ENCODE assay signal across 16 cellular contexts in genomic region chr9:134297581-134297980, GRCh38. TPM values are rescaled to one million over a fixed set of nuclear protein-coding genes. Genes with fewer than 3 reads are reported as not detected.
DNase-seq lines count a peak whose midpoint lies in the region; ATAC-seq, FAIRE-seq and TF ChIP-seq lines count a peak whose summit lies in the region.
"Had no signal": no experiment of that assay in that cellular context is flagged by ENCODE, and none has a peak within 500 bp of the region (broad histone marks: within the 10 kb centered on the region; RNA-seq: fewer than 3 reads in every experiment).

No MANE protein-coding gene starts in this region.

- intact Hi-C loops in CD14-positive monocyte (cut with micrococcal nuclease) (no loop called here), kidney (cut with DNase I) (no loop called here)

- H3K4me3 ChIP-seq in kidney (ENCODE audit: low read length in 2 of 2) = no peak overlapping the region
- no peak overlapping the region for H3K4me3 ChIP-seq in neuronal stem cell (ENCODE audit: low read length in 2 of 2)
- H3K4me3 ChIP-seq: A549 had no signal

- H3K14ac ChIP-seq in neuronal stem cell (ENCODE audit: low read length) = peak overlapping the region; percentile 25

- H3K9me3 Mint-ChIP-seq in CD14-positive monocyte = peaks cover 0 to 3% (median 0%) of the 10 kb centered on the region in 7 donors
- H3K9me3 Mint-ChIP-seq in chondrocyte (ENCODE audit: low read depth) = no peaks in the 10 kb centered on the region
- no peaks in the 10 kb centered on the region for H3K9me3 Mint-ChIP-seq in activated T-helper 17 cell treated with anti-CD3 and anti-CD28 coated beads, Interleukin-2, amount 50 U/mL, for 72 hours
- H3K9me3 Mint-ChIP-seq in T-cell = no peaks in the 10 kb centered on the region
- H3K9me3 Mint-ChIP-seq: CD8-positive, alpha-beta memory T cell; H9 had no signal

- H3K9me3 ChIP-seq in kidney (ENCODE audit: control insufficient read depth in 1 of 2, low read length in 2 of 2) = no peaks in the 10 kb centered on the region
- peaks cover 0 to under 1% of the 10 kb centered on the region in 2 donors for H3K9me3 ChIP-seq in neuronal stem cell (replicated peaks in 1 of 2; ENCODE audit: control insufficient read depth in 2 of 2, insufficient read depth in 1 of 2, low read depth in 1 of 2, low read length in 2 of 2)
- H3K9me3 ChIP-seq: A549, Caco-2 had no signal

- H3K4me1 ChIP-seq in kidney (ENCODE audit: control insufficient read depth in 1 of 2, insufficient read depth in 1 of 2, low read depth in 1 of 2, low read length in 2 of 2) (no peaks in the 10 kb centered on the region), neuronal stem cell (ENCODE audit: control insufficient read depth in 2 of 2, insufficient read depth in 1 of 2, low read depth in 1 of 2, low read length in 2 of 2) (peaks cover 10 to 29% of the 10 kb centered on the region in 2 donors)
- H3K4me1 ChIP-seq: A549 had no signal

- H4K8ac ChIP-seq in neuronal stem cell (ENCODE audit: low read depth, low read length) = no peak overlapping the region

- POLR2A ChIA-PET in T-cell (lab: Charles Lee) = no interaction called here

- no peak overlapping the region for H3K4ac ChIP-seq in neuronal stem cell (ENCODE audit: low read length)

- H3K27me3 ChIP-seq in neuronal stem cell (ENCODE audit: control insufficient read depth in 3 of 3, insufficient read depth in 3 of 3, low read depth in 1 of 3, low read length in 3 of 3) = peaks cover 0 to 30% (median 2%) of the 10 kb centered on the region in 3 experiments

- no peak overlapping the region for H3K23ac ChIP-seq in neuronal stem cell (ENCODE audit: low read depth, low read length, poor library complexity)

- no peaks in the 10 kb centered on the region for H3K79me1 ChIP-seq in neuronal stem cell (ENCODE audit: low read depth, low read length)

- no peak for FAIRE-seq in kidney (lab: Jason Lieb, UNC)
- FAIRE-seq: A549, GM19239 had no signal

- H3K27ac Mint-ChIP-seq in CD14-positive monocyte = no peak overlapping the region
- H3K27ac Mint-ChIP-seq in chondrocyte (ENCODE audit: unreplicated experiment) = no peak overlapping the region
- H3K27ac Mint-ChIP-seq in activated T-helper 17 cell treated with anti-CD3 and anti-CD28 coated beads, Interleukin-2, amount 50 U/mL, for 72 hours = no peak overlapping the region
- H3K27ac Mint-ChIP-seq in T-cell = no peak overlapping the region
- H3K27ac Mint-ChIP-seq: H9 had no signal

- H3K36me3 Mint-ChIP-seq in CD14-positive monocyte = no peaks in the 10 kb centered on the region
- H3K36me3 Mint-ChIP-seq in chondrocyte (ENCODE audit: low read depth) = peaks cover 2% of the 10 kb centered on the region
- H3K36me3 Mint-ChIP-seq in activated T-helper 17 cell treated with anti-CD3 and anti-CD28 coated beads, Interleukin-2, amount 50 U/mL, for 72 hours (ENCODE audit: low read depth) = no peaks in the 10 kb centered on the region
- no peaks in the 10 kb centered on the region for H3K36me3 Mint-ChIP-seq in T-cell
- H3K36me3 Mint-ChIP-seq: CD8-positive, alpha-beta memory T cell had no signal

- H3K27ac ChIP-seq in kidney (ENCODE audit: low read depth in 2 of 2, low read length in 2 of 2) (no peak overlapping the region), neuronal stem cell (replicated peaks; ENCODE audit: low read length) (no peak overlapping the region)
- H3K27ac ChIP-seq: A549 had no signal

- H3K4me1 Mint-ChIP-seq in CD14-positive monocyte (peaks cover 18% of the 10 kb centered on the region), chondrocyte (ENCODE audit: low read depth) (peaks cover 3% of the 10 kb centered on the region), T-cell (peaks cover 5 to 21% (median 16%) of the 10 kb centered on the region in 3 donors)
- H3K4me1 Mint-ChIP-seq in activated T-helper 17 cell treated with anti-CD3 and anti-CD28 coated beads, Interleukin-2, amount 50 U/mL, for 72 hours = no peaks in the 10 kb centered on the region

- CTCF ChIA-PET in T-cell (lab: Charles Lee) = no interaction called here

- H3K36me3 ChIP-seq in kidney (ENCODE audit: control insufficient read depth in 1 of 2, insufficient read depth in 2 of 2, low read length in 2 of 2) (no peaks in the 10 kb centered on the region), neuronal stem cell (replicated peaks in 1 of 2; ENCODE audit: control insufficient read depth in 2 of 2, insufficient read depth in 2 of 2, low read length in 2 of 2) (no peaks in the 10 kb centered on the region)

- ATAC-seq in activated T-helper 17 cell treated with anti-CD3 and anti-CD28 coated beads, Interleukin-2, amount 50 U/mL, for 72 hours (replicated peaks) = no peak
- ATAC-seq in T-cell (replicated peaks in 1 of 4) = no peak
- ATAC-seq: A549 had no signal

- H2AFZ ChIP-seq in neuronal stem cell (ENCODE audit: low read length) = no peak overlapping the region

- H2AK5ac ChIP-seq in neuronal stem cell (ENCODE audit: low read depth, low read length) = peak overlapping the region; percentile 61

- peaks cover 18 to 28% (median 19%) of the 10 kb centered on the region in 3 donors for H3K27me3 Mint-ChIP-seq in CD14-positive monocyte (ENCODE audit: low read depth in 3 of 3)
- peaks cover 6% of the 10 kb centered on the region for H3K27me3 Mint-ChIP-seq in chondrocyte (ENCODE audit: low read depth)
- H3K27me3 Mint-ChIP-seq in activated T-helper 17 cell treated with anti-CD3 and anti-CD28 coated beads, Interleukin-2, amount 50 U/mL, for 72 hours = peaks cover 5% of the 10 kb centered on the region
- H3K27me3 Mint-ChIP-seq in T-cell = peaks cover 0 to 9% of the 10 kb centered on the region in 2 donors

- no peak overlapping the region for H4K91ac ChIP-seq in neuronal stem cell (ENCODE audit: low read depth, low read length, poor library complexity)

- WGBS in neuronal stem cell (ENCODE audit: extremely low coverage in 2 of 2, insufficient read length in 2 of 2, insufficient replicate concordance in 1 of 2), 2 donors = no CpG with 5 or more reads among the region's 9 CpGs

- no peak overlapping the region for H2BK12ac ChIP-seq in neuronal stem cell (ENCODE audit: low read length)

- H2BK15ac ChIP-seq in neuronal stem cell (ENCODE audit: low read length) = no peak overlapping the region

- H2BK5ac ChIP-seq in neuronal stem cell (ENCODE audit: low read length) = no peak overlapping the region

- DNase-seq in CD14-positive monocyte (ENCODE audit: low spot score) (peak; percentile 38), chondrocyte (ENCODE audit: low spot score) (peak; percentile 57), kidney (peak; percentile 55), neuronal stem cell (ENCODE audit: low spot score) (no peak), AG08396 (ENCODE audit: low spot score) (no peak), T-cell (no peak), middle frontal gyrus (ENCODE audit: extremely low spot score, low spot score) (no peak)
- DNase-seq: Caco-2; CD8-positive, alpha-beta memory T cell; DND-41; GDM1; GOT3; H9 had no signal

- H3K18ac ChIP-seq in neuronal stem cell (ENCODE audit: low read length) = peak overlapping the region; percentile 64

- H3K4me3 Mint-ChIP-seq in CD14-positive monocyte (no peak overlapping the region), chondrocyte (ENCODE audit: unreplicated experiment) (no peak overlapping the region), T-cell (no peak overlapping the region)
- H3K4me3 Mint-ChIP-seq in activated T-helper 17 cell treated with anti-CD3 and anti-CD28 coated beads, Interleukin-2, amount 50 U/mL, for 72 hours = no peak overlapping the region
- H3K4me3 Mint-ChIP-seq: CD8-positive, alpha-beta memory T cell; H9 had no signal

- no peak overlapping the region for H2BK120ac ChIP-seq in neuronal stem cell (ENCODE audit: low read depth, low read length)

- H3K9ac ChIP-seq in kidney (ENCODE audit: low read length in 2 of 2) (no peak overlapping the region), neuronal stem cell (ENCODE audit: low read depth, low read length, poor library complexity) (no peak overlapping the region)

- no peak for TF ChIP-seq CTCF in CD14-positive monocyte (IDR thresholded peaks at IDR 0.05)
- TF ChIP-seq CTCF in chondrocyte (IDR thresholded peaks at IDR 0.05) = no peak
- no peak for TF ChIP-seq CTCF in kidney (IDR thresholded peaks at IDR 0.05; ENCODE audit: borderline replicate concordance, extremely low read depth, insufficient read depth)

- H3K4me2 ChIP-seq in neuronal stem cell (ENCODE audit: insufficient read depth, low read length, poor library complexity, severe bottlenecking) = no peak overlapping the region
- H3K4me2 ChIP-seq: A549 had no signal

RNA-seq across cellular contexts. Expression of gene RXRA, which starts 28.7 kb away (rescaled TPM):
- 10 to 100 TPM; 15.8 to 23.2 TPM for polyA plus RNA-seq in CD14-positive monocyte
- 27.3 to 28.2 TPM (median 27.9 TPM) in 3 replicates for total RNA-seq in chondrocyte
- total RNA-seq in kidney = 49.5 TPM
- polyA plus RNA-seq in kidney (ENCODE audit: insufficient read depth, low read depth, low replicate concordance) = 24.0 TPM
- 36.1 TPM for polyA plus RNA-seq in neuronal stem cell (2013, experiment 1 of 2)
- polyA plus RNA-seq in neuronal stem cell (2013, experiment 2 of 2) = 36.3 TPM
- total RNA-seq in activated T-helper 17 cell treated with anti-CD3 and anti-CD28 coated beads, Interleukin-2, amount 50 U/mL, for 72 hours = 10 to 100 TPM in 1 of 2 donors, 1 to 10 TPM in 1; 4.2 to 41.6 TPM
- total RNA-seq in T-cell = 10 to 100 TPM in 4 of 5 donors, 1 to 10 TPM in 1; 5.6 to 17.7 (median 14.5) TPM

Comparison
In these comparisons a context has a peak if more than half of its experiments do, and no peak if none do; other contexts are left out.
1. DNase-seq: peak in CD14-positive monocyte (single experiment), chondrocyte (single experiment) and kidney (single experiment); none in neuronal stem cell (single experiment), AG08396 (single experiment), T-cell (0 of 34) and middle frontal gyrus (single experiment).